15 cellular contexts compared by ENCODE assay signal in genomic region chr2:188852752-188853151, GRCh38.
DNase-seq lines count a peak whose midpoint lies in the region; ATAC-seq lines count a peak whose summit lies in the region.
"Had no signal": no experiment of that assay in that cellular context is flagged by ENCODE, and none has a peak within 500 bp of the region (broad histone marks: within the 10 kb centered on the region; RNA-seq: fewer than 3 reads in every experiment).

No MANE protein-coding gene starts in this region.

- peak; percentile 66 for ATAC-seq in sciatic nerve
- no peak for ATAC-seq in HG03139 (IDR thresholded peaks at IDR 0.05; ENCODE audit: unreplicated experiment)
- ATAC-seq: left lobe of liver, pancreas had no signal

- DNase-seq in GM03348 (ENCODE audit: low spot score) = peak; percentile 14
- DNase-seq in NCI-H446 (lab: John Stamatoyannopoulos, UW) = peak; percentile 28 to 35
- peak; percentile 69 for DNase-seq in fibroblast of gingiva (ENCODE audit: low read depth)
- DNase-seq in sciatic nerve (ENCODE audit: low spot score) = no peak
- DNase-seq in stimulated activated CD4-positive, alpha-beta T cell treated with anti-CD3 and anti-CD28 coated beads, Interleukin-4, amount 100 ng/mL, for 1 hour = no peak
- no peak for DNase-seq in NCI-H2196 (lab: John Stamatoyannopoulos, UW; ENCODE audit: unreplicated experiment)
- DNase-seq: activated naive CD4-positive, alpha-beta T cell treated with Interleukin-2 at 50 U/mL for 16 hours; KG1; NCI-H1092 treated with DMSO at 0.1 percent for 48 hours; pancreas; SJCRH30; small intestine; thyroid gland had no signal

- intact Hi-C loops in sciatic nerve (cut with DNase I) = no loop called here

Comparison
In these comparisons a context has a peak if more than half of its experiments do, and no peak if none do; other contexts are left out.
1. DNase-seq: peak in GM03348 (single experiment), NCI-H446 (2 of 2) and fibroblast of gingiva (single experiment); none in sciatic nerve (single experiment), stimulated activated CD4-positive, alpha-beta T cell treated with anti-CD3 and anti-CD28 coated beads, Interleukin-4, amount 100 ng/mL, for 1 hour (single experiment) and NCI-H2196 (single experiment).